Comparison of ENCODE assay signal across 17 cellular contexts in the genomic region with DNA sequence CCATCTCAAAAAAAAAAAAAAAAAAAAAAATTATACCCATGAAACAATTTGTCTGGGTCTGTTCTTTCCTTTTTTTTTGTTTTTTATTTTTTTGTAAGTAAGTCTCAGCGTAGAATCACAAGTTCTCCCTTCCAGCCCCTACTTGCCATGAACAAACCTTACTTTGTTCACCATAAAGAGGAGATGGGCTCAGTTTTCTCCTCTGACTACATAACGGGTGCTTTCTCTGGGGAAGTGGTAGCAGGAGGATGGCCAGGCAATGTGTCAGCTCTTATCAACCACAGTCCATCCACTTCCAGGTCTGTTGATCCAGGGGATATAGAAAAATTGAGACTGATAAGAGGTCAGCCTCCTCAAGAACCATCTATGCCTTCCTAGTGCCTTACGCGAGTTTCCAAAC.
"Had no signal": no experiment of that assay in that cellular context is flagged by ENCODE, and none has a peak within 500 bp of the region (broad histone marks: within the 10 kb centered on the region; RNA-seq: fewer than 3 reads in every experiment).

No MANE protein-coding gene starts in this region.

- H3K36me3 ChIP-seq: uterus had no signal

- H3K27me3 Mint-ChIP-seq: activated B cell treated with CpG ODN at 0.5 μM for 24 hours; activated CD4-positive, alpha-beta memory T cell treated with anti-CD3 and anti-CD28 coated beads for 36 hours; activated naive CD8-positive, alpha-beta T cell treated with anti-CD3 and anti-CD28 coated beads, Interleukin-2, amount 10 ng/mL, durations not matched to agents 7 days and 5 days; brain had no signal

- DNase-seq: activated B cell treated with CpG ODN at 0.5 μM for 24 hours; activated CD4-positive, alpha-beta memory T cell treated with anti-CD3 and anti-CD28 coated beads for 36 hours; activated CD4-positive, alpha-beta T cell treated with anti-CD3 and anti-CD28 coated beads for 4 hours; activated naive CD4-positive, alpha-beta T cell; activated naive CD8-positive, alpha-beta T cell treated with anti-CD3 and anti-CD28 coated beads, Interleukin-2, amount 10 ng/mL, durations not matched to agents 7 days and 5 days; activated T-cell treated with anti-CD3 and anti-CD28 coated beads for 4 hours; central memory CD4-positive, alpha-beta T cell; colonic mucosa; natural killer cell; posterior cingulate gyrus; stimulated activated naive CD4-positive, alpha-beta T cell treated with Interleukin-2 at 50 U/mL for 16 hours; substantia nigra; tibial artery had no signal

- H3K27ac Mint-ChIP-seq: activated B cell treated with CpG ODN at 0.5 μM for 24 hours; activated CD4-positive, alpha-beta memory T cell treated with anti-CD3 and anti-CD28 coated beads for 36 hours had no signal

- H3K4me3 ChIP-seq: colonic mucosa, gastroesophageal sphincter, heart left ventricle, tibial artery, uterus had no signal

- H3K9me3 ChIP-seq: colonic mucosa, gastroesophageal sphincter, heart left ventricle, tibial artery, uterus had no signal

- H3K4me1 Mint-ChIP-seq: brain had no signal

- H3K27ac ChIP-seq: colonic mucosa, gastroesophageal sphincter, heart left ventricle, tibial artery, uterus had no signal

- H3K9me3 Mint-ChIP-seq: activated B cell treated with CpG ODN at 0.5 μM for 24 hours; activated CD4-positive, alpha-beta memory T cell treated with anti-CD3 and anti-CD28 coated beads for 36 hours; activated naive CD8-positive, alpha-beta T cell treated with anti-CD3 and anti-CD28 coated beads, Interleukin-2, amount 10 ng/mL, durations not matched to agents 7 days and 5 days; brain; natural killer cell had no signal

- H3K27me3 ChIP-seq: colonic mucosa, gastroesophageal sphincter, heart left ventricle, tibial artery, uterus had no signal

- H3K4me1 ChIP-seq: colonic mucosa, gastroesophageal sphincter, tibial artery, uterus had no signal

- H3K4me3 Mint-ChIP-seq: activated B cell treated with CpG ODN at 0.5 μM for 24 hours; activated CD4-positive, alpha-beta memory T cell treated with anti-CD3 and anti-CD28 coated beads for 36 hours; activated naive CD8-positive, alpha-beta T cell treated with anti-CD3 and anti-CD28 coated beads, Interleukin-2, amount 10 ng/mL, durations not matched to agents 7 days and 5 days; brain; natural killer cell had no signal
